ENCODE assay signal across 17 cellular contexts in genomic region chr7:75968012-75968411, GRCh38. TPM values are rescaled to one million over a fixed set of nuclear protein-coding genes. Genes with fewer than 3 reads are reported as not detected.
DNase-seq lines count a peak whose midpoint lies in the region; ATAC-seq and TF ChIP-seq lines count a peak whose summit lies in the region.
"Had no signal": no experiment of that assay in that cellular context is flagged by ENCODE, and none has a peak within 500 bp of the region (broad histone marks: within the 10 kb centered on the region; RNA-seq: fewer than 3 reads in every experiment).

No MANE protein-coding gene starts in this region.

- TF ChIP-seq CTCF in colonic mucosa (IDR thresholded peaks at IDR 0.05) (no peak), lower lobe of right lung (IDR thresholded peaks at IDR 0.05) (no peak), stomach (IDR thresholded peaks at IDR 0.05) (no peak), glutamatergic neuron (IDR thresholded peaks at IDR 0.05; ENCODE audit: partially characterized antibody, unreplicated experiment) (no peak)

- peaks cover 48% of the 10 kb centered on the region for H3K4me1 Mint-ChIP-seq in glutamatergic neuron (ENCODE audit: low read depth, unreplicated experiment)

- H3K9me3 ChIP-seq in colonic mucosa (no peaks in the 10 kb centered on the region), lower lobe of right lung (no peaks in the 10 kb centered on the region), stomach (no peaks in the 10 kb centered on the region)

- intact Hi-C loops in colonic mucosa (cut with DNase I), result no loop called here
- intact Hi-C loops in lower lobe of right lung (cut with DNase I), result no loop called here
- intact Hi-C loops in stomach (cut with DNase I; ENCODE audit: low total_unique reads), result loop anchor here (10.0 kb wide), 1 partner anchor 63 kb away; no protein-coding TSS in a partner anchor

- H3K27ac ChIP-seq in colonic mucosa, result peak overlapping the region; percentile 9
- H3K27ac ChIP-seq in lower lobe of right lung, result peak overlapping the region; percentile 79
- peak overlapping the region; percentile 9 to 91 (median 86) for H3K27ac ChIP-seq in stomach
- H3K27ac ChIP-seq: PC-9 had no signal

- H3K36me3 ChIP-seq in H7 (replicated peaks; ENCODE audit: control insufficient read depth, insufficient read depth, low read length), result peaks cover 6% of the 10 kb centered on the region
- H3K36me3 ChIP-seq in colonic mucosa, result no peaks in the 10 kb centered on the region
- H3K36me3 ChIP-seq in lower lobe of right lung, result peaks cover 39% of the 10 kb centered on the region
- H3K36me3 ChIP-seq in stomach, result peaks cover 4 to 43% (median 26%) of the 10 kb centered on the region in 4 donors

- no peak overlapping the region for H3K9ac ChIP-seq in colonic mucosa (ENCODE audit: low read depth in 2 of 2, low read length in 2 of 2)
- H3K9ac ChIP-seq: parathyroid adenoma had no signal

- no peak overlapping the region for H3K27ac Mint-ChIP-seq in glutamatergic neuron (ENCODE audit: unreplicated experiment)
- H3K27ac Mint-ChIP-seq: activated CD4-positive, alpha-beta T cell treated with anti-CD3 and anti-CD28 coated beads, Interleukin-2, amount 10 ng/mL, durations not matched to agents 24 days and 14 days had no signal

- no peaks in the 10 kb centered on the region for H3K4me1 ChIP-seq in colonic mucosa
- H3K4me1 ChIP-seq in lower lobe of right lung, result peaks cover 52% of the 10 kb centered on the region
- H3K4me1 ChIP-seq in stomach, result peaks cover 36 to 75% (median 58%) of the 10 kb centered on the region in 4 donors

- no peak for ATAC-seq in lower lobe of right lung
- ATAC-seq: HCT116 had no signal

- peaks cover 19% of the 10 kb centered on the region for H3K27me3 Mint-ChIP-seq in glutamatergic neuron (ENCODE audit: unreplicated experiment)
- H3K27me3 Mint-ChIP-seq: activated CD4-positive, alpha-beta T cell treated with anti-CD3 and anti-CD28 coated beads, Interleukin-2, amount 10 ng/mL, durations not matched to agents 24 days and 14 days had no signal

- H3K4me3 ChIP-seq in H7 (ENCODE audit: insufficient read depth, low read depth, low read length), result no peak overlapping the region
- no peak overlapping the region for H3K4me3 ChIP-seq in colonic mucosa
- peak overlapping the region; percentile 12 for H3K4me3 ChIP-seq in lower lobe of right lung
- no peak overlapping the region for H3K4me3 ChIP-seq in stomach
- H3K4me3 ChIP-seq: PC-9 had no signal

- WGBS in stomach, 5 donors, result 78 to 88% (median 82%) methylated on average over 8 to 10 of the region's 10 CpGs; no CpG with 5 or more reads in 1 of the 5 donors

- peak; percentile 48 for DNase-seq in H7
- peak; percentile 18 for DNase-seq in colonic mucosa
- no peak for DNase-seq in lower lobe of right lung
- DNase-seq in stomach, result no peak
- DNase-seq in cerebellar cortex (ENCODE audit: low spot score), result no peak
- no peak for DNase-seq in stimulated activated CD4-positive, alpha-beta T cell treated with anti-CD3 and anti-CD28 coated beads, Interleukin-4, amount 100 ng/mL, for 4 hours
- no peak for DNase-seq in stimulated activated CD4-positive, alpha-beta T cell treated with anti-CD3 and anti-CD28 coated beads, Interleukin-4, amount 100 ng/mL, for 1 hour
- no peak for DNase-seq in glutamatergic neuron
- DNase-seq: activated CD4-positive, alpha-beta T cell treated with anti-CD3 and anti-CD28 coated beads, Interleukin-2, amount 10 ng/mL, durations not matched to agents 24 days and 14 days; activated naive CD4-positive, alpha-beta T cell treated with Interleukin-2 at 50 U/mL for 16 hours; NCI-H2171; NCI-H774; PC-9; stimulated activated CD4-positive, alpha-beta T cell treated with anti-CD3 and anti-CD28 coated beads, Interleukin-12 subunit alpha, Interleukin-12 subunit beta, amount 100 ng/mL, for 4 hours; stimulated activated naive CD4-positive, alpha-beta T cell treated with Interleukin-2 at 50 U/mL for 16 hours had no signal

- H3K27me3 ChIP-seq in H7 (ENCODE audit: control insufficient read depth, insufficient read depth, low read length) (no peaks in the 10 kb centered on the region), colonic mucosa (no peaks in the 10 kb centered on the region), lower lobe of right lung (ENCODE audit: low read depth) (no peaks in the 10 kb centered on the region), stomach (no peaks in the 10 kb centered on the region)

- peaks cover 30% of the 10 kb centered on the region for H3K9me3 Mint-ChIP-seq in glutamatergic neuron (ENCODE audit: unreplicated experiment)
- H3K9me3 Mint-ChIP-seq: activated CD4-positive, alpha-beta T cell treated with anti-CD3 and anti-CD28 coated beads, Interleukin-2, amount 10 ng/mL, durations not matched to agents 24 days and 14 days had no signal

- H3K36me3 Mint-ChIP-seq in glutamatergic neuron (ENCODE audit: unreplicated experiment), result no peaks in the 10 kb centered on the region

- no peak overlapping the region for H3K4me3 Mint-ChIP-seq in glutamatergic neuron (ENCODE audit: unreplicated experiment)
- H3K4me3 Mint-ChIP-seq: activated CD4-positive, alpha-beta T cell treated with anti-CD3 and anti-CD28 coated beads, Interleukin-2, amount 10 ng/mL, durations not matched to agents 24 days and 14 days had no signal

- no peak for TF ChIP-seq POLR2A in stomach (IDR thresholded peaks at IDR 0.05)

- TF ChIP-seq EP300 in stomach (IDR thresholded peaks at IDR 0.05), result no peak

RNA-seq across cellular contexts. Expression of gene TMEM120A, which starts 26.4 kb away (rescaled TPM):
- 11.0 and 12.8 TPM in 2 replicates for total RNA-seq in H7 (2014; rRNA removed; shearing (Covaris generic))
- total RNA-seq in colonic mucosa, result 10 to 100 TPM; 56.3 to 94.1 TPM
- total RNA-seq in lower lobe of right lung, result 42.7 TPM
- 10 to 100 TPM in 4 of 5 donors, 1 to 10 TPM in 1; 4.1 to 75.3 (median 24.2) TPM for total RNA-seq in stomach
- polyA plus RNA-seq in stomach, result 10 to 100 TPM; 53.6 to 78.6 (median 68.3) TPM
- 26.4 TPM for total RNA-seq in glutamatergic neuron (ENCODE audit: unreplicated experiment)

RNA-seq across cellular contexts. Expression of gene POR, which starts 53.1 kb away (rescaled TPM):
- total RNA-seq in H7 (2014; rRNA removed; shearing (Covaris generic)), result 120 and 142 TPM in 2 replicates
- total RNA-seq in colonic mucosa (100 to 1,000 TPM; 126 to 169 TPM), lower lobe of right lung (244 TPM), stomach (100 to 1,000 TPM in 1 of 5 donors, 10 to 100 TPM in 4; 36.2 to 304 (median 78.0) TPM), glutamatergic neuron (ENCODE audit: unreplicated experiment) (119 TPM)
- 10 to 100 TPM; 30.4 to 88.6 (median 42.0) TPM for polyA plus RNA-seq in stomach

Comparison
In these comparisons a context has a peak if more than half of its experiments do, and no peak if none do; other contexts are left out.
1. DNase-seq: peak in H7 (single experiment) and colonic mucosa (single experiment); none in lower lobe of right lung (single experiment), stomach (single experiment), cerebellar cortex (single experiment), stimulated activated CD4-positive, alpha-beta T cell treated with anti-CD3 and anti-CD28 coated beads, Interleukin-4, amount 100 ng/mL, for 4 hours (0 of 2), stimulated activated CD4-positive, alpha-beta T cell treated with anti-CD3 and anti-CD28 coated beads, Interleukin-4, amount 100 ng/mL, for 1 hour (single experiment) and glutamatergic neuron (single experiment).
2. H3K27ac ChIP-seq: peak in every context shown above with its lines; median percentile 86 in stomach; 79 in lower lobe of right lung; 9 in colonic mucosa.